In the genomic region with DNA sequence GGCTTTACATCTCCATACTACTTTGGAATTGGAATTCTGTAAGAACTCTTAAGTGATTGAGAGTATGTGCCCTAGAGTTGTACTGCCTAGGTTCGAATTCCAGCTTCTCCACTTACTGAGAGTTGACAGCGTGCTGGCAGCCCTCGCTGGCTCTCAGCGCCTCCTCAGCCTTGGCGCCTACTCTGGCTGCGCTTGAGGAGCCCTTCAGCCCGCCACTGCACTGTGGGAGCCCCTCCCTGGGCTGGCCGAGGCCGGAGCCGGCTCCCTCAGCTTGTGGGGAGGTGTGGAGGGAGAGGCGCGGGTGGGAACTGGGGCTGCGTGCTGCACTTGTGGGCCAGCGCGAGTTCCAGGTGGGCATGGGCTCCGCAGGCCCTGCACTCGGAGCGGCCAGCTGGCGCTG, we compare ENCODE assay signal across 32 cellular contexts.
"Had no signal": no experiment of that assay in that cellular context is flagged by ENCODE, and none has a peak within 500 bp of the region (broad histone marks: within the 10 kb centered on the region; RNA-seq: fewer than 3 reads in every experiment).

No MANE protein-coding gene starts in this region.

- DNase-seq: colonic mucosa; effector CD8-positive, alpha-beta T cell; foreskin keratinocyte; heart right ventricle; hypothalamus; immature natural killer cell; islet precursor cell; kidney glomerular epithelial cell; left colon; left ventricle myocardium superior; mesenchymal stem cell; mucosa of descending colon; naive B cell; stimulated activated CD4-positive, alpha-beta T cell treated with anti-CD3 and anti-CD28 coated beads, Interleukin-12 subunit alpha, Interleukin-12 subunit beta, amount 100 ng/mL, for 4 hours; stimulated activated CD4-positive, alpha-beta T cell treated with anti-CD3 and anti-CD28 coated beads, Interleukin-1b, Interleukin-23, amount 100 ng/mL, for 48 hours; stimulated activated CD4-positive, alpha-beta T cell treated with anti-CD3 and anti-CD28 coated beads, Interleukin-4, amount 100 ng/mL, for 1 hour; stimulated activated CD8-positive, alpha-beta memory T cell treated with anti-CD3 and anti-CD28 coated beads, Interleukin-4, amount 100 ng/mL, for 48 hours; stimulated activated naive CD4-positive, alpha-beta T cell treated with Interleukin-2 at 50 U/mL for 16 hours; stomach; thyroid gland; uterus had no signal

- H3K4me3 Mint-ChIP-seq: dendritic cell treated with granulocyte-macrophage colony-stimulating factor and Interleukin-4, amounts not matched to agents 40 ng/mL and 50 ng/mL, for 4 days; immature natural killer cell; mesothelial cell of epicardium; naive B cell; natural killer cell treated with Interleukin-12 subunit alpha and Interleukin-12 subunit beta and Interleukin-15 and Interleukin-18, amount 100 ng/mL, for 72 hours; neural crest cell; type B pancreatic cell had no signal

- H3K36me3 ChIP-seq: colonic mucosa, thyroid gland, uterus had no signal

- ATAC-seq: foreskin keratinocyte; gastroesophageal sphincter; left colon; left ventricle myocardium superior; mucosa of descending colon; natural killer cell treated with Interleukin-12 subunit alpha and Interleukin-12 subunit beta and Interleukin-15 and Interleukin-18, amount 100 ng/mL, for 72 hours; sciatic nerve had no signal

- H3K9me3 Mint-ChIP-seq: dendritic cell treated with granulocyte-macrophage colony-stimulating factor and Interleukin-4, amounts not matched to agents 40 ng/mL and 50 ng/mL, for 4 days; immature natural killer cell; mesothelial cell of epicardium; naive B cell; natural killer cell treated with Interleukin-12 subunit alpha and Interleukin-12 subunit beta and Interleukin-15 and Interleukin-18, amount 100 ng/mL, for 72 hours; neural crest cell; type B pancreatic cell had no signal

- H3K27me3 ChIP-seq: colonic mucosa, esophagus muscularis mucosa, foreskin keratinocyte, gastroesophageal sphincter, heart right ventricle, stomach, thyroid gland, uterus had no signal

- H3K36me3 Mint-ChIP-seq: mesothelial cell of epicardium; naive B cell; natural killer cell treated with Interleukin-12 subunit alpha and Interleukin-12 subunit beta and Interleukin-15 and Interleukin-18, amount 100 ng/mL, for 72 hours had no signal

- H3K4me1 ChIP-seq: colonic mucosa, foreskin keratinocyte, uterus had no signal

- H3K27ac Mint-ChIP-seq: dendritic cell treated with granulocyte-macrophage colony-stimulating factor and Interleukin-4, amounts not matched to agents 40 ng/mL and 50 ng/mL, for 4 days; immature natural killer cell; mesothelial cell of epicardium; naive B cell; natural killer cell treated with Interleukin-12 subunit alpha and Interleukin-12 subunit beta and Interleukin-15 and Interleukin-18, amount 100 ng/mL, for 72 hours; progenitor cell of endocrine pancreas; type B pancreatic cell had no signal

- H3K9me3 ChIP-seq: colonic mucosa, esophagus muscularis mucosa, gastroesophageal sphincter, heart right ventricle, mucosa of descending colon, stomach, thyroid gland, uterus had no signal

- H3K4me3 ChIP-seq: colonic mucosa, esophagus muscularis mucosa, gastroesophageal sphincter, heart right ventricle, mucosa of descending colon, smooth muscle cell, stomach, thyroid gland, uterus had no signal

- H3K27ac ChIP-seq: colonic mucosa, esophagus muscularis mucosa, foreskin keratinocyte, gastroesophageal sphincter, heart right ventricle, parathyroid adenoma, stomach, thyroid gland, uterus had no signal

- H2AFZ ChIP-seq: parathyroid adenoma had no signal

- H3K4me2 ChIP-seq: smooth muscle cell had no signal

- H3K9ac ChIP-seq: parathyroid adenoma had no signal

- H3K27me3 Mint-ChIP-seq: dendritic cell treated with granulocyte-macrophage colony-stimulating factor and Interleukin-4, amounts not matched to agents 40 ng/mL and 50 ng/mL, for 4 days; naive B cell; natural killer cell treated with Interleukin-12 subunit alpha and Interleukin-12 subunit beta and Interleukin-15 and Interleukin-18, amount 100 ng/mL, for 72 hours; progenitor cell of endocrine pancreas; type B pancreatic cell had no signal
